In genomic region chr4:61395754-61396153, GRCh38 we compare ENCODE assay signal across 24 cellular contexts.
"Had no signal": no experiment of that assay in that cellular context is flagged by ENCODE, and none has a peak within 500 bp of the region (broad histone marks: within the 10 kb centered on the region; RNA-seq: fewer than 3 reads in every experiment).

No MANE protein-coding gene starts in this region.

- H3K27me3 ChIP-seq: adrenal gland, body of pancreas, breast epithelium, SJCRH30 had no signal

- H3K9me3 Mint-ChIP-seq: activated CD4-positive, alpha-beta T cell treated with anti-CD3 and anti-CD28 coated beads, Interleukin-2, amount 10 ng/mL, durations not matched to agents 7 days and 5 days had no signal

- H3K36me3 ChIP-seq: adrenal gland, breast epithelium, SJCRH30 had no signal

- DNase-seq: activated CD4-positive, alpha-beta T cell treated with anti-CD3 and anti-CD28 coated beads for 36 hours; activated CD4-positive, alpha-beta T cell treated with anti-CD3 and anti-CD28 coated beads, Interleukin-2, amount 10 ng/mL, durations not matched to agents 7 days and 5 days; activated CD4-positive, alpha-beta T cell treated with anti-CD3 and anti-CD28 coated beads, Interleukin-2, amount 50 U/mL, for 48 hours; activated CD8-positive, alpha-beta T cell treated with anti-CD3 and anti-CD28 coated beads, Interleukin-2, amount 10 ng/mL, durations not matched to agents 7 days and 5 days; activated gamma-delta T cell treated with Interleukin-2 at 50 U/mL for 16 hours; activated naive CD4-positive, alpha-beta T cell treated with anti-CD3 and anti-CD28 coated beads for 36 hours; activated T-cell treated with anti-CD3 and anti-CD28 coated beads, Interleukin-2, amount 50 U/mL, for 24 hours; adrenal gland; body of pancreas; NCI-H1092 treated with DMSO at 0.1 percent for 48 hours; NCI-H1417; NCI-H146; NCI-H187; NCI-H2029 treated with DMSO at 0.1 percent for 48 hours; NCI-H2107; NCI-H226; NCI-H526; SHP77; SJCRH30; T1000 had no signal

- H3K36me3 Mint-ChIP-seq: activated naive CD4-positive, alpha-beta T cell treated with anti-CD3 and anti-CD28 coated beads, Interleukin-2, amount 50 U/mL, for 72 hours had no signal

- H3K4me1 Mint-ChIP-seq: activated CD4-positive, alpha-beta T cell treated with anti-CD3 and anti-CD28 coated beads for 36 hours; activated CD4-positive, alpha-beta T cell treated with anti-CD3 and anti-CD28 coated beads, Interleukin-2, amount 10 ng/mL, durations not matched to agents 7 days and 5 days had no signal

- H3K4me3 Mint-ChIP-seq: activated CD4-positive, alpha-beta T cell treated with anti-CD3 and anti-CD28 coated beads for 36 hours; activated CD4-positive, alpha-beta T cell treated with anti-CD3 and anti-CD28 coated beads, Interleukin-2, amount 10 ng/mL, durations not matched to agents 7 days and 5 days; activated CD8-positive, alpha-beta T cell treated with anti-CD3 and anti-CD28 coated beads, Interleukin-2, amount 10 ng/mL, durations not matched to agents 7 days and 5 days; activated naive CD4-positive, alpha-beta T cell treated with anti-CD3 and anti-CD28 coated beads for 36 hours; activated T-cell treated with anti-CD3 and anti-CD28 coated beads, Interleukin-2, amount 50 U/mL, for 24 hours; activated T-helper 1 cell treated with anti-CD3 and anti-CD28 coated beads, Interleukin-12 subunit alpha, Interleukin-12 subunit beta, Interleukin-2, Interleukin-4 antibody, amounts not matched to agents 30 ng/mL and 10 ng/mL and 1 ng/mL, durations not matched to agents 14 hours and 24 hours and 36 hours had no signal

- H3K27ac Mint-ChIP-seq: activated CD4-positive, alpha-beta T cell treated with anti-CD3 and anti-CD28 coated beads for 36 hours; activated CD4-positive, alpha-beta T cell treated with anti-CD3 and anti-CD28 coated beads, Interleukin-2, amount 10 ng/mL, durations not matched to agents 7 days and 5 days; activated CD8-positive, alpha-beta T cell treated with anti-CD3 and anti-CD28 coated beads, Interleukin-2, amount 10 ng/mL, durations not matched to agents 7 days and 5 days; activated naive CD4-positive, alpha-beta T cell treated with anti-CD3 and anti-CD28 coated beads for 36 hours; activated naive CD4-positive, alpha-beta T cell treated with anti-CD3 and anti-CD28 coated beads, Interleukin-2, amount 50 U/mL, for 72 hours; activated T-cell treated with anti-CD3 and anti-CD28 coated beads, Interleukin-2, amount 50 U/mL, for 24 hours; activated T-helper 1 cell treated with anti-CD3 and anti-CD28 coated beads, Interleukin-12 subunit alpha, Interleukin-12 subunit beta, Interleukin-2, Interleukin-4 antibody, amounts not matched to agents 30 ng/mL and 10 ng/mL and 1 ng/mL, durations not matched to agents 14 hours and 24 hours and 36 hours had no signal

- H3K4me1 ChIP-seq: adrenal gland, body of pancreas, breast epithelium, SJCRH30 had no signal

- H3K9me3 ChIP-seq: adrenal gland, body of pancreas, breast epithelium, SJCRH30 had no signal

- H3K4me3 ChIP-seq: adrenal gland, body of pancreas, breast epithelium, SJCRH30, SK-N-MC had no signal

- H3K27ac ChIP-seq: adrenal gland, body of pancreas, breast epithelium, SJCRH30, SK-N-MC had no signal

- H3K27me3 Mint-ChIP-seq: activated CD4-positive, alpha-beta T cell treated with anti-CD3 and anti-CD28 coated beads for 36 hours; activated CD4-positive, alpha-beta T cell treated with anti-CD3 and anti-CD28 coated beads, Interleukin-2, amount 10 ng/mL, durations not matched to agents 7 days and 5 days; activated T-cell treated with anti-CD3 and anti-CD28 coated beads, Interleukin-2, amount 50 U/mL, for 24 hours had no signal
